Comparison of ENCODE assay signal across 19 cellular contexts in the genomic region with DNA sequence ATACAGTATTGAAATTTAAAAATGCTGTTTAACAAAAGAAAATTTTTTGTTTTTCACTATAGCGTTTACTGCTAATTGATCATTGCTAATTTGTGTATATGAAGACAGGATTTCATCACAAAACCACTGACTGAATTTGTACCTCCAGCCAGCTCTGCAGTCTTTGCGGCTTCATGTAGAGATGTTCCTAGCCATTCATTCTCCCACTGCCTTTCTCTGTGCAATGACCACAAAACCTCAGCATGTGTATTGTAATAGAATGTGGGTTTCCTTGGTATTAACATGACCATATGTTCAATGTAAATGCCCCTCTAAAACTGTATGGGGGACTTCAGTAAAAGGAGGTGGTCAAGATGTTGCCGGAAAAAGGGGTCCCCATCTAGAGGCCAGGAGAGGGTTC.
A peak's percentile ranks its signal among the peaks of the same experiment; 100 is the strongest.
DNase-seq lines count a peak whose midpoint lies in the region; ATAC-seq, FAIRE-seq and TF ChIP-seq lines count a peak whose summit lies in the region.
"Had no signal": no experiment of that assay in that cellular context is flagged by ENCODE, and none has a peak within 500 bp of the region (broad histone marks: within the 10 kb centered on the region; RNA-seq: fewer than 3 reads in every experiment).

No MANE protein-coding gene starts in this region.

- H3K27me3 ChIP-seq in KMS-11 (ENCODE audit: insufficient read depth, low read depth) (peaks cover 8% of the 10 kb centered on the region; the same call in 1 of the 2 replicates), GM12878 (replicated peaks in 1 of 2; ENCODE audit: control insufficient read depth in 2 of 2, insufficient read depth in 2 of 2, low read length in 1 of 2) (peaks cover 1 to 7% of the 10 kb centered on the region in 2 experiments; a peak in 3 of 4 replicates)
- H3K27me3 ChIP-seq: SJSA1 had no signal

- no peak overlapping the region for H3K9ac ChIP-seq in KMS-11
- no peak overlapping the region for H3K9ac ChIP-seq in GM12878 (ENCODE audit: control insufficient read depth, insufficient read depth, low read length)

- CTCF ChIA-PET in GM12878 (lab: Yijun Ruan, JAX) = no interaction called here

- peaks cover 69% of the 10 kb centered on the region for H3K4me1 ChIP-seq in KMS-11 (ENCODE audit: low read depth, poor library complexity, severe bottlenecking)
- H3K4me1 ChIP-seq in GM12878 (ENCODE audit: control insufficient read depth, insufficient read depth, low read length) = peaks cover 11% of the 10 kb centered on the region

- in situ Hi-C loops in GM12878 (cut with MboI) = no loop called here

- intact Hi-C loops in GM12878 (cut with micrococcal nuclease; ENCODE audit: unreplicated experiment) = no loop called here

- SMC1A ChIA-PET in GM12878 (lab: Charles Lee; ENCODE audit: uncharacterized antibody, unreplicated experiment) = interaction anchor here (1.3 kb wide), 1 partner anchor 10 kb away, joined by 3 read pairs; no protein-coding TSS in a partner anchor

- no peak for TF ChIP-seq CTCF in KMS-11 (conservative IDR thresholded peaks at IDR 0.05; ENCODE audit: low read depth, low read length)
- TF ChIP-seq CTCF in GM12878 (IDR thresholded peaks at IDR 0.05 in 2 of 3, conservative IDR thresholded peaks at IDR 0.05 in 1 of 3; ENCODE audit: control insufficient read depth in 2 of 3, extremely low read depth in 1 of 3, insufficient read depth in 1 of 3, low read depth in 3 of 3, low read length in 3 of 3) = no peak

- H3K4me3 ChIP-seq in KMS-11 (IDR thresholded peaks at IDR 0.05; ENCODE audit: insufficient read depth, low read depth, low read length) (no peak overlapping the region), GM12878 (no peak overlapping the region)
- H3K4me3 ChIP-seq: SJSA1 had no signal

- TF ChIP-seq POLR2A in GM12878 (IDR thresholded peaks at IDR 0.05; ENCODE audit: low read depth, low read length) = no peak

- H3K79me2 ChIP-seq in KMS-11 (ENCODE audit: insufficient read depth, low read depth) (no peaks in the 10 kb centered on the region), GM12878 (ENCODE audit: control insufficient read depth, insufficient read depth, low read length) (no peaks in the 10 kb centered on the region)

- 59% methylated on average over 3 of the region's 3 CpGs for WGBS in GM12878 (ENCODE audit: insufficient coverage, insufficient replicate concordance, low lambda C conversion rate, missing lambda C conversion rate)

- H3K36me3 ChIP-seq in KMS-11 (ENCODE audit: insufficient read depth) (no peaks in the 10 kb centered on the region), GM12878 (ENCODE audit: control insufficient read depth in 2 of 2, insufficient read depth in 2 of 2, low read length in 1 of 2) (no peaks in the 10 kb centered on the region)
- H3K36me3 ChIP-seq: SJSA1 had no signal

- POLR2A ChIA-PET in GM12878 (lab: Charles Lee) = no interaction called here

- no peak for ATAC-seq in GM12878

- TF ChIP-seq EP300 in GM12878 (IDR thresholded peaks at IDR 0.05; ENCODE audit: borderline replicate concordance in 1 of 2, control insufficient read depth in 1 of 2, low read depth in 2 of 2, low read length in 2 of 2) = no peak

- TF ChIP-seq RAD21 in GM12878 (IDR thresholded peaks at IDR 0.05; ENCODE audit: insufficient read depth, low read depth, low read length) = no peak

- BruUV-seq in GM12878 (replicated peaks; lab: Mats Ljungman, UMichigan) = no TSS peak

- H3K27ac ChIP-seq in KMS-11 (no peak overlapping the region), GM12878 (ENCODE audit: control insufficient read depth, insufficient read depth) (no peak overlapping the region)
- H3K27ac ChIP-seq: SJSA1 had no signal

- H2AFZ ChIP-seq in KMS-11 (ENCODE audit: low read depth) = no peak overlapping the region
- H2AFZ ChIP-seq in GM12878 (ENCODE audit: control insufficient read depth, low read depth, low read length) = no peak overlapping the region

- DNase-seq in SIG-M5 treated with dmso at 0.1 percent for 504 hours (lab: John Stamatoyannopoulos, UW; ENCODE audit: unreplicated experiment) (peak; percentile 73), SIG-M5 (lab: John Stamatoyannopoulos, UW) (no peak), NOMO-1 treated with dmso at 0.1 percent for 144 hours (lab: John Stamatoyannopoulos, UW; ENCODE audit: unreplicated experiment) (peak; percentile 69), GM12878 (ENCODE audit: low read depth, low spot score) (no peak), SHP77 treated with DMSO at 0.1 percent for 48 hours (lab: John Stamatoyannopoulos, UW) (no peak), iPS-NIHi7 (ENCODE audit: extremely low spot score) (no peak), DMS53 (lab: John Stamatoyannopoulos, UW) (no peak)
- DNase-seq: 8988T, C1 segment of cervical spinal cord, GOT3, MM.1S, NCI-H146, NCI-H2081 treated with DMSO at 0.1 percent for 48 hours, NCI-H510A, NCI-H774, OCI-M1, RPMI8226 had no signal

- FAIRE-seq in GM12878 (lab: Jason Lieb, UNC) = no peak

- H3K4me2 ChIP-seq in KMS-11 = peak overlapping the region; percentile 50
- no peak overlapping the region for H3K4me2 ChIP-seq in GM12878 (ENCODE audit: control insufficient read depth, insufficient read depth)

- no peaks in the 10 kb centered on the region; the same call in 2 of the 3 replicates for H3K9me3 ChIP-seq in GM12878 (replicated peaks; ENCODE audit: control insufficient read depth, insufficient read depth, low read length)
- H3K9me3 ChIP-seq: SJSA1 had no signal

- H4K20me1 ChIP-seq in KMS-11 (ENCODE audit: insufficient read depth) (no peaks in the 10 kb centered on the region), GM12878 (ENCODE audit: control insufficient read depth, insufficient read depth) (no peaks in the 10 kb centered on the region)

- RAD21 ChIA-PET in GM12878 (lab: Charles Lee; ENCODE audit: unreplicated experiment) = no interaction called here

TF ChIP-seq in GM12878, 131 proteins besides CTCF, POLR2A, EP300 and RAD21:
- TF ChIP-seq RUNX3 (IDR thresholded peaks at IDR 0.05; ENCODE audit: low read length) (peak; percentile 30; the same call in 1 of the 2 replicates), MEF2B (IDR thresholded peaks at IDR 0.05; ENCODE audit: partially characterized antibody, poor library complexity, severe bottlenecking) (no peak), GABPA (IDR thresholded peaks at IDR 0.05; ENCODE audit: low read depth) (no peak), E2F4 (IDR thresholded peaks at IDR 0.05; ENCODE audit: low read depth, low read length) (no peak), MTA2 (IDR thresholded peaks at IDR 0.05; ENCODE audit: low read depth) (no peak)

Comparison
In these comparisons a context has a peak if more than half of its experiments do, and no peak if none do; other contexts are left out.
1. DNase-seq: peak in SIG-M5 treated with dmso at 0.1 percent for 504 hours (single experiment) and NOMO-1 treated with dmso at 0.1 percent for 144 hours (single experiment); none in SIG-M5 (single experiment), GM12878 (single experiment), SHP77 treated with DMSO at 0.1 percent for 48 hours (single experiment), iPS-NIHi7 (single experiment) and DMS53 (single experiment).